Comparison of ENCODE assay signal across 8 cellular contexts in the genomic region with DNA sequence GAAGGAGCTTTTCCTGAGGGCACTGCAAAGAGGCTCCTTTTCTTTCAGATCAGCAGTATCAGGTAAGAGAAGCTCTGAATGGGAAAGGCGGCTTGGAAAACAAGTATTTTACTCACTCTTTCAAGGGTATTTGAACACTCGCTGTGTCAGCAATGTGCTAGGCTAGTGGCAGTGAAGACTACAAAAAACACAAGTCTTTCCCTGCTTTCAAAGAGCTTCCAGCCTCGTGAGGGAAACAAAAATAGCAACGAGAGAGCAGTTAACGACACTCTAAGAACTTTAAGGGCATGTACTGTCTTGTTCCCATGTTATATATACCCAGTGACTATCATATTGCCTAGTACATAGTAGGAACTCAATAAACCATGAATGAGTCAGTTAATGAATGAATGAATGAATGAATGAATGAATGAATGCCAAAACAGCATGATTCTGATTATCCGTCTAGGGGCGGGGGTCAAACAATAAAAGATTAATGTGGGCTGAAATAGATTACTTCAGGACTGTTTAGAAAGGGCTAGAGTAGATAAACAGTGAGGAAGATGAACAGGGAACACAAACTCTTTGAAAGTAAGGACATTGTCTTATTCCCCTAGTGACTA. TPM values are rescaled to one million over a fixed set of nuclear protein-coding genes. Genes with fewer than 3 reads are reported as not detected.
DNase-seq lines count a peak whose midpoint lies in the region; ATAC-seq and TF ChIP-seq lines count a peak whose summit lies in the region.

No MANE protein-coding gene starts in this region.

- no peaks in the 10 kb centered on the region for H3K9me3 ChIP-seq in neural progenitor cell (ENCODE audit: low read depth)
- no peaks in the 10 kb centered on the region for H3K9me3 ChIP-seq in HAP-1

- H3K79me2 ChIP-seq in neural progenitor cell (ENCODE audit: low read depth) = no peaks in the 10 kb centered on the region

- no peaks in the 10 kb centered on the region for H4K20me1 ChIP-seq in neural progenitor cell (ENCODE audit: low read depth)

- H3K36me3 ChIP-seq in GM06990 (ENCODE audit: control insufficient read depth, insufficient read depth, low read length) (no peaks in the 10 kb centered on the region), neural progenitor cell (no peaks in the 10 kb centered on the region), HAP-1 (replicated peaks) (no peaks in the 10 kb centered on the region)

- H3K9me3 Mint-ChIP-seq in effector memory CD8-positive, alpha-beta T cell = no peaks in the 10 kb centered on the region
- no peaks in the 10 kb centered on the region for H3K9me3 Mint-ChIP-seq in neural progenitor cell

- H3K9ac ChIP-seq in neural progenitor cell = no peak overlapping the region

- H3F3A ChIP-seq in neural progenitor cell (ENCODE audit: low read depth) = no peaks in the 10 kb centered on the region

- no peak overlapping the region for H3K27ac ChIP-seq in neural progenitor cell

- TF ChIP-seq CTCF in GM06990 (IDR thresholded peaks at IDR 0.05; ENCODE audit: insufficient read depth, low read length, poor library complexity, severe bottlenecking) (no peak), neural progenitor cell (IDR thresholded peaks at IDR 0.05) (no peak)

- in situ Hi-C loops in HAP-1 (cut with MboI; ENCODE audit: low sequenced_read_pairs) = no loop called here

- no peaks in the 10 kb centered on the region for H3K4me1 ChIP-seq in neural progenitor cell
- no peaks in the 10 kb centered on the region for H3K4me1 ChIP-seq in HAP-1

- H3K4me2 ChIP-seq in neural progenitor cell = peak overlapping the region; percentile 74

- peak overlapping the region; percentile 77 to 85 for H3K27ac Mint-ChIP-seq in effector memory CD8-positive, alpha-beta T cell
- H3K27ac Mint-ChIP-seq in neural progenitor cell = no peak overlapping the region

- H3K27me3 Mint-ChIP-seq in effector memory CD8-positive, alpha-beta T cell = peaks cover 14 to 42% of the 10 kb centered on the region in 2 donors
- H3K27me3 Mint-ChIP-seq in neural progenitor cell (ENCODE audit: insufficient read depth, low read depth) = peaks cover 6% of the 10 kb centered on the region

- peak overlapping the region; percentile 88 for H2AFZ ChIP-seq in neural progenitor cell (replicated peaks)

- H3K4me3 Mint-ChIP-seq in effector memory CD8-positive, alpha-beta T cell = peak overlapping the region; percentile 78 to 80
- peak overlapping the region; percentile 93 for H3K4me3 Mint-ChIP-seq in neural progenitor cell

- H3K4me1 Mint-ChIP-seq in effector memory CD8-positive, alpha-beta T cell (ENCODE audit: low read depth in 2 of 2) = peaks cover 9 to 13% of the 10 kb centered on the region in 2 donors
- H3K4me1 Mint-ChIP-seq in neural progenitor cell = peaks cover 13% of the 10 kb centered on the region

- no peak for DNase-seq in GM06990 (ENCODE audit: extremely low read depth, insufficient read length)
- no peak for DNase-seq in Jurkat, Clone E6-1 (ENCODE audit: low read depth, low spot score)
- no peak for DNase-seq in effector memory CD8-positive, alpha-beta T cell
- no peak for DNase-seq in neural progenitor cell (ENCODE audit: low spot score)
- no peak for DNase-seq in HT-29 (ENCODE audit: low spot score)
- DNase-seq in T1000 (lab: John Stamatoyannopoulos, UW) = no peak
- DNase-seq in HAP-1 (ENCODE audit: low spot score in 2 of 2) = no peak

- H3K27me3 ChIP-seq in GM06990 (replicated peaks; ENCODE audit: control insufficient read depth, insufficient read depth, low read length) (no peaks in the 10 kb centered on the region), neural progenitor cell (peaks cover 19% of the 10 kb centered on the region), HAP-1 (ENCODE audit: low read depth) (no peaks in the 10 kb centered on the region)

- H3K4me3 ChIP-seq in GM06990 (replicated peaks; ENCODE audit: low read depth, low read length) (peak overlapping the region; percentile 60), neural progenitor cell (peak overlapping the region; percentile 61), HAP-1 (no peak overlapping the region)
- peak overlapping the region; percentile 44 for H3K4me3 ChIP-seq in Jurkat, Clone E6-1 (ENCODE audit: low read length)

- ATAC-seq in effector memory CD8-positive, alpha-beta T cell (replicated peaks) = peak; percentile 1
- ATAC-seq in GM21381 (IDR thresholded peaks at IDR 0.05; ENCODE audit: unreplicated experiment) = no peak

- peaks cover 7% of the 10 kb centered on the region for H3K36me3 Mint-ChIP-seq in effector memory CD8-positive, alpha-beta T cell (ENCODE audit: insufficient read depth)
- H3K36me3 Mint-ChIP-seq in neural progenitor cell = no peaks in the 10 kb centered on the region

RNA-seq across cellular contexts. Expression of gene MCOLN3, which starts 14.2 kb away (rescaled TPM):
- polyA plus RNA-seq in Jurkat, Clone E6-1 (2012; ENCODE audit: insufficient read depth, insufficient read length) = not detected
- 0.47 and 0.65 TPM in 2 replicates for total RNA-seq in neural progenitor cell (ENCODE audit: low replicate concordance)
- not detected in 2 replicates for total RNA-seq in HT-29 (2014; rRNA removed; shearing (Covaris generic))
